ENCODE assay signal across 23 cellular contexts in the genomic region with DNA sequence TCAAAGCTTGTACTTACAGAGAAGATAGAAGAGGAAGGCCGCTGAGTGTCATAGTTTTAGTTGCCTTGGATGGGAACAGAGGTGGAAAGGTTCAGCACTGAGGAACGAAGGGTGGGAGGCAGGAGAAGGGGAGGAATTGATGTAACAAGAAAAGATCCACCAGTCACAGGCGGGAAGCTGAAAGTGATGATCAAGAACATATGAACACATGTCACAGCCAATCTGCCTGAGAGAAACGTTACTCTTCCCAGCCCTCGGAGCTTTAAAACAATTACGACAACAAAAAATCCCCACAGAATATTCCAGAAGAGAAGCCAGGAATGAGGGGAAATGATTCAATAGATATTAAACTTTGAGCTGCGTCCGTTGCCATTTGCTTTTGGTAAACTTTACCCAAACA.
DNase-seq lines count a peak whose midpoint lies in the region; ATAC-seq and TF ChIP-seq lines count a peak whose summit lies in the region.
"Had no signal": no experiment of that assay in that cellular context is flagged by ENCODE, and none has a peak within 500 bp of the region (broad histone marks: within the 10 kb centered on the region; RNA-seq: fewer than 3 reads in every experiment).

No MANE protein-coding gene starts in this region.

- CTCF ChIA-PET in activated CD4-positive, alpha-beta T cell treated with anti-CD3 and anti-CD28 coated beads for 36 hours (lab: Charles Lee), result no interaction called here

- intact Hi-C loops in activated CD4-positive, alpha-beta T cell treated with anti-CD3 and anti-CD28 coated beads for 36 hours (cut with DNase I, micrococcal nuclease), result no loop called here

- H3K27ac Mint-ChIP-seq in activated CD4-positive, alpha-beta T cell treated with anti-CD3 and anti-CD28 coated beads for 36 hours, result no peak overlapping the region
- H3K27ac Mint-ChIP-seq: CD4-positive, alpha-beta memory T cell had no signal

- no peak overlapping the region for H3K4me3 ChIP-seq in foreskin fibroblast (ENCODE audit: low read depth in 1 of 2, low read length in 2 of 2)
- H3K4me3 ChIP-seq: BLaER1, SJSA1 had no signal

- H3K9me3 Mint-ChIP-seq in activated CD4-positive, alpha-beta T cell treated with anti-CD3 and anti-CD28 coated beads for 36 hours (ENCODE audit: low read depth), result no peaks in the 10 kb centered on the region
- H3K9me3 Mint-ChIP-seq: CD4-positive, alpha-beta memory T cell had no signal

- no peak for ATAC-seq in activated CD4-positive, alpha-beta T cell treated with anti-CD3 and anti-CD28 coated beads for 36 hours
- ATAC-seq: Right ventricle myocardium inferior had no signal

- no peaks in the 10 kb centered on the region for H3K27me3 Mint-ChIP-seq in activated CD4-positive, alpha-beta T cell treated with anti-CD3 and anti-CD28 coated beads for 36 hours
- H3K27me3 Mint-ChIP-seq: CD4-positive, alpha-beta memory T cell had no signal

- POLR2A ChIA-PET in activated CD4-positive, alpha-beta T cell treated with anti-CD3 and anti-CD28 coated beads for 36 hours (lab: Charles Lee), result no interaction called here

- DNase-seq in SK-N-DZ (ENCODE audit: low spot score), result peak; percentile 30
- DNase-seq in dermis blood vessel endothelial cell, result peak; percentile 48
- peak; percentile 17 to 61 for DNase-seq in foreskin fibroblast
- peak; percentile 58 for DNase-seq in putamen (ENCODE audit: low spot score)
- DNase-seq in activated CD4-positive, alpha-beta T cell treated with anti-CD3 and anti-CD28 coated beads for 36 hours, result no peak
- DNase-seq in HUDEP-2 (lab: John Stamatoyannopoulos, UW; ENCODE audit: unreplicated experiment in 76 of 76), result no peak
- no peak for DNase-seq in GM10266 (ENCODE audit: extremely low spot score)
- DNase-seq: Caco-2; CD4-positive, alpha-beta memory T cell; DMS 273 treated with DMSO at 0.1 percent for 48 hours; DMS79 treated with DMSO at 0.1 percent for 48 hours; GOT3; HCEC 1CT; Karpas-422; MV-4-11; NCI-H1105 treated with DMSO at 0.1 percent for 48 hours; NCI-H2029 treated with DMSO at 0.1 percent for 48 hours; NCI-H2171; NCI-H345; OCI-M1 had no signal

- H3K4me3 Mint-ChIP-seq in activated CD4-positive, alpha-beta T cell treated with anti-CD3 and anti-CD28 coated beads for 36 hours, result no peak overlapping the region
- H3K4me3 Mint-ChIP-seq: CD4-positive, alpha-beta memory T cell had no signal

- no peaks in the 10 kb centered on the region for H3K4me1 Mint-ChIP-seq in activated CD4-positive, alpha-beta T cell treated with anti-CD3 and anti-CD28 coated beads for 36 hours
- H3K4me1 Mint-ChIP-seq: CD4-positive, alpha-beta memory T cell had no signal

- no peaks in the 10 kb centered on the region for H3K36me3 Mint-ChIP-seq in activated CD4-positive, alpha-beta T cell treated with anti-CD3 and anti-CD28 coated beads for 36 hours (ENCODE audit: low read depth)
- H3K36me3 Mint-ChIP-seq: CD4-positive, alpha-beta memory T cell had no signal

- TF ChIP-seq CTCF in foreskin fibroblast (IDR thresholded peaks at IDR 0.05; ENCODE audit: low read depth, low read length), result no peak
- no peak for TF ChIP-seq CTCF in GM10266 (IDR thresholded peaks at IDR 0.05; ENCODE audit: control insufficient read depth, insufficient read depth, low read depth, missing control alignments)

Comparison
In these comparisons a context has a peak if more than half of its experiments do, and no peak if none do; other contexts are left out.
1. DNase-seq: peak in SK-N-DZ (single experiment), dermis blood vessel endothelial cell (single experiment), foreskin fibroblast (2 of 2) and putamen (single experiment); none in activated CD4-positive, alpha-beta T cell treated with anti-CD3 and anti-CD28 coated beads for 36 hours (single experiment), HUDEP-2 (0 of 76) and GM10266 (single experiment).